Comparison of ENCODE assay signal across 22 cellular contexts in genomic region chr22:27647540-27647939, GRCh38.
DNase-seq lines count a peak whose midpoint lies in the region; ATAC-seq, FAIRE-seq and TF ChIP-seq lines count a peak whose summit lies in the region.
"Had no signal": no experiment of that assay in that cellular context is flagged by ENCODE, and none has a peak within 500 bp of the region (broad histone marks: within the 10 kb centered on the region; RNA-seq: fewer than 3 reads in every experiment).

No MANE protein-coding gene starts in this region.

- H3K36me3 ChIP-seq in pancreas (no peaks in the 10 kb centered on the region), stomach (no peaks in the 10 kb centered on the region), aorta (ENCODE audit: control insufficient read depth in 1 of 2, insufficient read depth in 2 of 2, low read length in 1 of 2) (no peaks in the 10 kb centered on the region)
- H3K36me3 ChIP-seq: SJCRH30 had no signal

- TF ChIP-seq POLR2A in stomach (IDR thresholded peaks at IDR 0.05): no peak

- intact Hi-C loops in pancreas (cut with DNase I) (no loop called here), stomach (cut with DNase I; ENCODE audit: low total_unique reads) (no loop called here), aorta (cut with DNase I) (no loop called here)

- H3K27ac Mint-ChIP-seq in activated naive CD4-positive, alpha-beta T cell treated with anti-CD3 and anti-CD28 coated beads, Interleukin-2, amount 10 ng/mL, durations not matched to agents 7 days and 5 days: no peak overlapping the region
- H3K27ac Mint-ChIP-seq: B cell, CD14-positive monocyte had no signal

- H3K4me3 Mint-ChIP-seq in activated naive CD4-positive, alpha-beta T cell treated with anti-CD3 and anti-CD28 coated beads, Interleukin-2, amount 10 ng/mL, durations not matched to agents 7 days and 5 days: no peak overlapping the region
- H3K4me3 Mint-ChIP-seq: B cell, CD14-positive monocyte had no signal

- H3K9me3 Mint-ChIP-seq in activated naive CD4-positive, alpha-beta T cell treated with anti-CD3 and anti-CD28 coated beads, Interleukin-2, amount 10 ng/mL, durations not matched to agents 7 days and 5 days: no peaks in the 10 kb centered on the region
- H3K9me3 Mint-ChIP-seq: CD14-positive monocyte had no signal

- H3K27me3 Mint-ChIP-seq in activated naive CD4-positive, alpha-beta T cell treated with anti-CD3 and anti-CD28 coated beads, Interleukin-2, amount 10 ng/mL, durations not matched to agents 7 days and 5 days: peaks cover 5% of the 10 kb centered on the region
- H3K27me3 Mint-ChIP-seq: B cell had no signal

- H3K27ac ChIP-seq in pancreas (no peak overlapping the region), stomach (no peak overlapping the region), aorta (ENCODE audit: low read depth in 1 of 2, low read length in 2 of 2) (no peak overlapping the region)
- H3K27ac ChIP-seq: KMS-11, SJCRH30 had no signal

- H3K4me1 ChIP-seq in pancreas: peaks cover 3 to 8% (median 6%) of the 10 kb centered on the region in 3 donors
- peaks cover 0 to 17% (median 9%) of the 10 kb centered on the region in 4 donors for H3K4me1 ChIP-seq in stomach
- no peaks in the 10 kb centered on the region for H3K4me1 ChIP-seq in aorta (ENCODE audit: control insufficient read depth in 1 of 2, insufficient read depth in 2 of 2, low read length in 2 of 2)

- no peaks in the 10 kb centered on the region for H3K36me3 Mint-ChIP-seq in activated naive CD4-positive, alpha-beta T cell treated with anti-CD3 and anti-CD28 coated beads, Interleukin-2, amount 10 ng/mL, durations not matched to agents 7 days and 5 days
- H3K36me3 Mint-ChIP-seq: CD14-positive monocyte had no signal

- H3K9me3 ChIP-seq in pancreas (no peaks in the 10 kb centered on the region), stomach (no peaks in the 10 kb centered on the region), aorta (ENCODE audit: control insufficient read depth, low read length) (no peaks in the 10 kb centered on the region)
- H3K9me3 ChIP-seq: SJCRH30 had no signal

- TF ChIP-seq CTCF in pancreas (IDR thresholded peaks at IDR 0.05): no peak
- TF ChIP-seq CTCF in stomach (IDR thresholded peaks at IDR 0.05): no peak

- peak; percentile 72 for ATAC-seq in left lobe of liver
- peak in 3 of 4 donors; percentile 58 to 90 (median 60) for ATAC-seq in pancreas
- no peak for ATAC-seq in aorta (ENCODE audit: low FRiP score)

- H3K4me1 Mint-ChIP-seq in activated naive CD4-positive, alpha-beta T cell treated with anti-CD3 and anti-CD28 coated beads, Interleukin-2, amount 10 ng/mL, durations not matched to agents 7 days and 5 days: no peaks in the 10 kb centered on the region
- H3K4me1 Mint-ChIP-seq: B cell, CD14-positive monocyte had no signal

- H3K4me3 ChIP-seq in pancreas (no peak overlapping the region), stomach (no peak overlapping the region), aorta (ENCODE audit: low read length in 2 of 2) (no peak overlapping the region)
- H3K4me3 ChIP-seq: SJCRH30 had no signal

- H3K27me3 ChIP-seq in pancreas (no peaks in the 10 kb centered on the region), stomach (no peaks in the 10 kb centered on the region), aorta (ENCODE audit: control insufficient read depth in 1 of 2, insufficient read depth in 2 of 2, low read length in 1 of 2) (no peaks in the 10 kb centered on the region)
- H3K27me3 ChIP-seq: SJCRH30 had no signal

- no peak for FAIRE-seq in pancreas (lab: Jason Lieb, UNC)
- FAIRE-seq: A204.1, H54 had no signal

- CTCF ChIA-PET in activated naive CD4-positive, alpha-beta T cell treated with anti-CD3 and anti-CD28 coated beads, Interleukin-2, amount 10 ng/mL, durations not matched to agents 7 days and 5 days (lab: Charles Lee): no interaction called here

- 23 to 25% methylated on average over 3 of the region's 3 CpGs for WGBS in pancreas, 2 donors
- WGBS in stomach, 5 donors: 34 to 51% (median 43%) methylated on average over 3 of the region's 3 CpGs
- 68 to 74% methylated on average over 3 of the region's 3 CpGs for WGBS in aorta, 2 donors

- DNase-seq in HuH-7 (ENCODE audit: low spot score): peak; percentile 79
- DNase-seq in left lobe of liver (ENCODE audit: low spot score): no peak
- no peak for DNase-seq in pancreas
- peak; percentile 36 for DNase-seq in stomach
- no peak for DNase-seq in aorta
- DNase-seq in activated naive CD4-positive, alpha-beta T cell treated with anti-CD3 and anti-CD28 coated beads, Interleukin-2, amount 10 ng/mL, durations not matched to agents 7 days and 5 days: no peak
- no peak for DNase-seq in GM19240 (ENCODE audit: insufficient read length, low spot score)
- DNase-seq: EL; GF-D8; NCI-H1092 treated with DMSO at 0.1 percent for 48 hours; NCI-H1436 treated with DMSO at 0.1 percent for 48 hours; NCI-H2029; NCI-H2227 treated with DMSO at 0.1 percent for 48 hours; NCI-H524; NCI-H774; NK-92 treated with Interleukin-12 subunit alpha and Interleukin-12 subunit beta, amount 100 ng/mL, for 24 hours; SJCRH30 had no signal

- no peak for TF ChIP-seq EP300 in stomach (IDR thresholded peaks at IDR 0.05)

Comparison
In these comparisons a context has a peak if more than half of its experiments do, and no peak if none do; other contexts are left out.
1. DNase-seq: peak in HuH-7 (single experiment) and stomach (single experiment); none in left lobe of liver (single experiment), pancreas (0 of 6), aorta (0 of 2), activated naive CD4-positive, alpha-beta T cell treated with anti-CD3 and anti-CD28 coated beads, Interleukin-2, amount 10 ng/mL, durations not matched to agents 7 days and 5 days (single experiment) and GM19240 (single experiment).